In the genomic region with DNA sequence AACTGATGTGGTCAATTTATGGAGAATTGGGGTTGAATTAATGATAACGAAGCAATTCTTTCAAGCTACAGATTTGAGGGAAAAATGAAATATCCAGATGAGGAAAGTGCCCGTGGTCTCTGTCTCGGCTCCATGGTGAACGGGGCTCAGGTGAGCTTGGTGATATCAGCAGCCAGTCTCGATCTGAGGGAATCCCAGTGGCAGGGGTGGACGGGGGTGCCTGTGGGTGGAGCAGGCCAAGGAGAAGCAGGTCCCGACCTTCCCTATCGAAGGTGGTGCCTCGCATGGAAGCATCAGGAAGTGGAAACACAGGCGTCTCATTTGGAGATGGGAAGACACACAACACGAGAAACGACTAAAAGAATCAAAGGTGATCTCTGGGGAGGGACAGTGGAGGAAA, we compare ENCODE assay signal across 18 cellular contexts.
A peak's percentile ranks its signal among the peaks of the same experiment; 100 is the strongest.
DNase-seq lines count a peak whose midpoint lies in the region; ATAC-seq, FAIRE-seq and TF ChIP-seq lines count a peak whose summit lies in the region.
"Had no signal": no experiment of that assay in that cellular context is flagged by ENCODE, and none has a peak within 500 bp of the region (broad histone marks: within the 10 kb centered on the region; RNA-seq: fewer than 3 reads in every experiment).

No MANE protein-coding gene starts in this region.

- H3K27ac Mint-ChIP-seq in glutamatergic neuron (ENCODE audit: unreplicated experiment), result peak overlapping the region; percentile 63
- H3K27ac Mint-ChIP-seq in naive thymus-derived CD8-positive, alpha-beta T cell, result no peak overlapping the region
- H3K27ac Mint-ChIP-seq: CD14-positive monocyte; CD8-positive, alpha-beta T cell; HFFc6 had no signal

- no peak for DNase-seq in K562 (ENCODE audit: extremely low read depth in 1 of 4, low spot score in 3 of 4)
- no peak for DNase-seq in glutamatergic neuron
- no peak for DNase-seq in naive thymus-derived CD8-positive, alpha-beta T cell
- DNase-seq in NCI-H82 (lab: John Stamatoyannopoulos, UW), result no peak
- DNase-seq: CD8-positive, alpha-beta T cell; COR-L47; DMS153; DMS79 treated with DMSO at 0.1 percent for 48 hours; EL; HCEC 1CT; HFFc6 had no signal

- POLR2A ChIA-PET in K562 (lab: Yijun Ruan, JAX), result interaction anchor here (0.6 to 0.7 kb wide), 2 partner anchors 30 to 224 kb away, joined by 3 to 5 read pairs; no protein-coding TSS in a partner anchor
- POLR2A ChIA-PET in naive thymus-derived CD8-positive, alpha-beta T cell (lab: Charles Lee), result no interaction called here

- H3K36me3 ChIP-seq in K562 (ENCODE audit: control insufficient read depth, insufficient read depth, low read length) (no peaks in the 10 kb centered on the region), neuron (ENCODE audit: insufficient read depth, low read length) (no peaks in the 10 kb centered on the region)

- no peaks in the 10 kb centered on the region for H3K79me2 ChIP-seq in K562 (ENCODE audit: control insufficient read depth, insufficient read depth, low read length)

- H2AFZ ChIP-seq in K562 (ENCODE audit: low read depth, low read length), result 0 out of 2 replicates have a peak overlapping the region, but pooled peaks have one; percentile 5
- peak overlapping the region; percentile 31 for H2AFZ ChIP-seq in neuron (ENCODE audit: low read depth, low read length)

- peaks cover 6% of the 10 kb centered on the region for H3K9me3 ChIP-seq in K562 (replicated peaks; ENCODE audit: control insufficient read depth, insufficient read depth, low read depth, low read length)
- H3K9me3 ChIP-seq in neuron (ENCODE audit: low read length), result no peaks in the 10 kb centered on the region

- no peak overlapping the region for H3K27ac ChIP-seq in K562 (ENCODE audit: extremely low read depth, low read depth, low read length)
- H3K27ac ChIP-seq: HL-60 had no signal

- peaks cover 6% of the 10 kb centered on the region for H3K27me3 Mint-ChIP-seq in glutamatergic neuron (ENCODE audit: unreplicated experiment)
- H3K27me3 Mint-ChIP-seq in naive thymus-derived CD8-positive, alpha-beta T cell, result peaks cover 5 to 51% (median 25%) of the 10 kb centered on the region in 5 donors

- H4K20me1 ChIP-seq in K562 (replicated peaks; ENCODE audit: control insufficient read depth, insufficient read depth, low read length), result no peaks in the 10 kb centered on the region

- H3K9me1 ChIP-seq in K562 (ENCODE audit: control insufficient read depth, insufficient read depth, low read length), result no peaks in the 10 kb centered on the region

- H3K4me1 Mint-ChIP-seq in glutamatergic neuron (ENCODE audit: low read depth, unreplicated experiment), result peaks cover 3% of the 10 kb centered on the region
- no peaks in the 10 kb centered on the region for H3K4me1 Mint-ChIP-seq in naive thymus-derived CD8-positive, alpha-beta T cell

- intact Hi-C loops in K562 (cut with micrococcal nuclease), result loop anchor here (10.0 kb wide), 2 partner anchors 122 to 522 kb away; partner anchors contain the start of gene STX2

- H3K36me3 Mint-ChIP-seq in glutamatergic neuron (ENCODE audit: unreplicated experiment), result peaks cover 4% of the 10 kb centered on the region
- no peaks in the 10 kb centered on the region for H3K36me3 Mint-ChIP-seq in naive thymus-derived CD8-positive, alpha-beta T cell
- H3K36me3 Mint-ChIP-seq: CD14-positive monocyte; CD8-positive, alpha-beta T cell had no signal

- TF ChIP-seq RAD21 in K562 (CRISPR knock-in tag; conservative IDR thresholded peaks at IDR 0.05 in 1 of 2, IDR thresholded peaks at IDR 0.05 in 1 of 2), result no peak

- FAIRE-seq in K562 (lab: Jason Lieb, UNC), result no peak
- FAIRE-seq: D721Med, G401.6, GM12891 had no signal

- TF ChIP-seq CTCF in K562 (IDR thresholded peaks at IDR 0.05 in 2 of 3, conservative IDR thresholded peaks at IDR 0.05 in 1 of 3; ENCODE audit: insufficient read depth in 2 of 3, low read depth in 1 of 3, low read length in 3 of 3), result no peak
- TF ChIP-seq CTCF in glutamatergic neuron (IDR thresholded peaks at IDR 0.05; ENCODE audit: partially characterized antibody, unreplicated experiment), result no peak

- no peak overlapping the region for H3K4me3 Mint-ChIP-seq in glutamatergic neuron (ENCODE audit: unreplicated experiment)
- no peak overlapping the region for H3K4me3 Mint-ChIP-seq in naive thymus-derived CD8-positive, alpha-beta T cell
- H3K4me3 Mint-ChIP-seq: CD14-positive monocyte; CD8-positive, alpha-beta T cell; HFFc6 had no signal

- no peak for TF ChIP-seq POLR2A in K562 (conservative IDR thresholded peaks at IDR 0.05)

- no peak overlapping the region for H3K4me2 ChIP-seq in K562 (ENCODE audit: insufficient read depth, low read length)

- H3K4me1 ChIP-seq in K562 (replicated peaks in 1 of 2; ENCODE audit: control insufficient read depth in 2 of 2, insufficient read depth in 2 of 2, low read length in 2 of 2) (peaks cover 25 to 26% of the 10 kb centered on the region in 2 experiments), neuron (ENCODE audit: insufficient read depth, low read length) (peaks cover 33% of the 10 kb centered on the region)

- H3K27me3 ChIP-seq in K562 (ENCODE audit: control insufficient read depth in 2 of 2, insufficient read depth in 2 of 2, low read length in 2 of 2) (no peaks in the 10 kb centered on the region), neuron (ENCODE audit: insufficient read depth, low read length) (no peaks in the 10 kb centered on the region)

- no peak overlapping the region for H3K4me3 ChIP-seq in K562
- H3K4me3 ChIP-seq in neuron (ENCODE audit: low read length), result no peak overlapping the region

- H3K9ac ChIP-seq in K562 (ENCODE audit: insufficient read depth in 1 of 2, low read depth in 2 of 2, low read length in 2 of 2), result no peak overlapping the region

- H3K9me3 Mint-ChIP-seq in glutamatergic neuron (ENCODE audit: unreplicated experiment), result peaks cover 11% of the 10 kb centered on the region
- H3K9me3 Mint-ChIP-seq in naive thymus-derived CD8-positive, alpha-beta T cell, result peaks cover 0 to 3% (median 0%) of the 10 kb centered on the region in 9 donors
- H3K9me3 Mint-ChIP-seq: CD8-positive, alpha-beta T cell had no signal

- WGBS in K562 (ENCODE audit: insufficient coverage, low coverage, missing lambda C conversion rate), result 78% methylated on average over 12 of the region's 12 CpGs

- no peak for TF ChIP-seq EP300 in K562 (IDR thresholded peaks at IDR 0.05; ENCODE audit: low read length)

- in situ Hi-C loops in K562 (cut with MboI), result no loop called here

- no TSS peak for BruUV-seq in K562 (replicated peaks; lab: Mats Ljungman, UMichigan)

- CTCF ChIA-PET in K562 (lab: Yijun Ruan, JAX; ENCODE audit: low intra/inter-chr PET ratio), result no interaction called here

- ATAC-seq in K562 (no peak), HG03045 (IDR thresholded peaks at IDR 0.05; ENCODE audit: unreplicated experiment) (no peak)
- ATAC-seq in naive thymus-derived CD8-positive, alpha-beta T cell, result no peak
- ATAC-seq: CD8-positive, alpha-beta T cell had no signal

TF ChIP-seq in K562, 482 proteins besides CTCF, POLR2A, EP300 and RAD21:
- TF ChIP-seq ZNF668 (CRISPR knock-in tag; IDR thresholded peaks at IDR 0.05) (no peak), ZEB2 (IDR thresholded peaks at IDR 0.05) (no peak)
